1 cellular context compared by ENCODE assay signal in genomic region chr17:7989781-7990655, GRCh38.
TF ChIP-seq lines count a peak whose summit lies in the region.

No MANE protein-coding gene starts in this region.

TF ChIP-seq in GM12878, 131 proteins besides CTCF, POLR2A, EP300 and RAD21 (continued from another document and continues in another):
- TF ChIP-seq ZNF687 (IDR thresholded peaks at IDR 0.05) (peak; percentile 71), NRF1 (conservative IDR thresholded peaks at IDR 0.05; ENCODE audit: low read depth, low read length) (0 out of 2 replicates have a peak, but pooled peaks have one; percentile 25), BCL11A (IDR thresholded peaks at IDR 0.05; ENCODE audit: low read depth, low read length) (no peak), REST (IDR thresholded peaks at IDR 0.05; ENCODE audit: low read depth, low read length) (no peak), SIN3A (IDR thresholded peaks at IDR 0.05; ENCODE audit: low read depth, low read length) (no peak), SP1 (IDR thresholded peaks at IDR 0.05; ENCODE audit: low read depth, low read length) (no peak), HSF1 (IDR thresholded peaks at IDR 0.05; ENCODE audit: low read depth, low read length) (no peak), PAX5 (IDR thresholded peaks at IDR 0.05; ENCODE audit: borderline replicate concordance, low read depth, low read length) (no peak), CEBPZ (IDR thresholded peaks at IDR 0.05; ENCODE audit: low read depth, low read length) (no peak), MXI1 (IDR thresholded peaks at IDR 0.05; ENCODE audit: low read depth, low read length) (no peak), RBBP5 (conservative IDR thresholded peaks at IDR 0.05) (no peak), ZBTB11 (CRISPR knock-in tag; IDR thresholded peaks at IDR 0.05) (no peak), TAF1 (IDR thresholded peaks at IDR 0.05; ENCODE audit: borderline replicate concordance, low read depth, low read length) (no peak), GATAD2B (conservative IDR thresholded peaks at IDR 0.05; ENCODE audit: low read depth) (peak; percentile 93; the same call in 1 of the 2 replicates), NR2F1 (conservative IDR thresholded peaks at IDR 0.05) (peak; percentile 61), EZH2 (IDR thresholded peaks at IDR 0.05; ENCODE audit: borderline replicate concordance, control insufficient read depth, low read depth, low read length) (no peak), FOXK2 (IDR thresholded peaks at IDR 0.05) (no peak), MAX (IDR thresholded peaks at IDR 0.05; ENCODE audit: low read depth, low read length) (no peak), ZNF622 (IDR thresholded peaks at IDR 0.05) (no peak), ZNF274 (IDR thresholded peaks at IDR 0.05; ENCODE audit: insufficient read depth, insufficient read length) (no peak), CBX5 (IDR thresholded peaks at IDR 0.05; ENCODE audit: low read depth) (no peak), YBX1 (IDR thresholded peaks at IDR 0.05) (no peak), CHD4 (IDR thresholded peaks at IDR 0.05) (no peak), STAT1 (conservative IDR thresholded peaks at IDR 0.05) (no peak), HDAC6 (IDR thresholded peaks at IDR 0.05; ENCODE audit: unreplicated experiment) (no peak), TCF3 (IDR thresholded peaks at IDR 0.05; ENCODE audit: borderline replicate concordance, insufficient read depth, low read depth, low read length) (no peak), CREB1 (IDR thresholded peaks at IDR 0.05; ENCODE audit: low read depth) (no peak), MEF2B (IDR thresholded peaks at IDR 0.05; ENCODE audit: partially characterized antibody, poor library complexity, severe bottlenecking) (no peak), POLR2AphosphoS2 (IDR thresholded peaks at IDR 0.05; ENCODE audit: low read depth, low read length) (no peak), CEBPB (IDR thresholded peaks at IDR 0.05; ENCODE audit: borderline replicate concordance in 1 of 2, low read depth in 2 of 2, low read length in 2 of 2) (no peak), ESRRA (IDR thresholded peaks at IDR 0.05; ENCODE audit: low read length) (no peak), POLR2AphosphoS5 (IDR thresholded peaks at IDR 0.05; ENCODE audit: low read length) (no peak), TCF7 (IDR thresholded peaks at IDR 0.05; ENCODE audit: borderline replicate concordance) (no peak), SRF (IDR thresholded peaks at IDR 0.05; ENCODE audit: low read depth in 2 of 2, low read length in 2 of 2) (no peak), RELA (IDR thresholded peaks at IDR 0.05; ENCODE audit: borderline replicate concordance, partially characterized antibody) (no peak), MYC (IDR thresholded peaks at IDR 0.05; ENCODE audit: insufficient read depth, insufficient read length, insufficient replicate concordance, low read length, severe bottlenecking) (peak; percentile 67), BCLAF1 (IDR thresholded peaks at IDR 0.05) (no peak), MEF2A (IDR thresholded peaks at IDR 0.05; ENCODE audit: insufficient read depth, low read depth, low read length) (no peak), E2F8 (IDR thresholded peaks at IDR 0.05; ENCODE audit: low read depth, partially characterized antibody) (no peak), PAX8 (IDR thresholded peaks at IDR 0.05) (no peak)
